In the genomic region with DNA sequence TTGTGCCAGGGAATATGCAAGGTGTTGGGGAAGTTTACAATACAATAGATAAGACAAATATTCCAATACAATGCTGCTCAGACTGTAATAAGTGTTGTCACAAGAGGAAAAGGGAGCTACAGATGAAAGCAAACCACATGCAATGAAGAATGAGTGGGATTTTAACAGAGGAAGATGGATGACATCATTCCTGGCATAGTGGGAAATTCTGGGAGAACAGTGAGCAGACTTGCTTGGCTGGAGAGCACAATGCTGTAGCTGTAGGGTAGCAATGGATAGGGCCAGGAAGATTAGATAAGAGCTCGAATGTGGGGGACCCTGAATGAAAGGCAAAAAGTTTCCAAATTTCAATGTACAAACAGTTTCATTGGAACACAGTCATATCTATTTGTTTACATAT, we compare ENCODE assay signal across 19 cellular contexts. TPM values are rescaled to one million over a fixed set of nuclear protein-coding genes. Genes with fewer than 3 reads are reported as not detected.
A peak's percentile ranks its signal among the peaks of the same experiment; 100 is the strongest.
DNase-seq lines count a peak whose midpoint lies in the region; TF ChIP-seq lines count a peak whose summit lies in the region.
"Had no signal": no experiment of that assay in that cellular context is flagged by ENCODE, and none has a peak within 500 bp of the region (broad histone marks: within the 10 kb centered on the region; RNA-seq: fewer than 3 reads in every experiment).

No MANE protein-coding gene starts in this region.

- CTCF ChIA-PET in HEK293 (lab: Yijun Ruan, JAX), result interaction anchor here (1.0 to 1.3 kb wide), 2 partner anchors 12 to 40 kb away, joined by 3 to 4 read pairs; no protein-coding TSS in a partner anchor
- CTCF ChIA-PET in activated CD4-positive, alpha-beta memory T cell treated with anti-CD3 and anti-CD28 coated beads, Interleukin-2, amount 10 ng/mL, durations not matched to agents 7 days and 5 days (lab: Charles Lee), result no interaction called here
- CTCF ChIA-PET in activated CD4-positive, alpha-beta T cell treated with anti-CD3 and anti-CD28 coated beads, Interleukin-2, amount 10 ng/mL, durations not matched to agents 7 days and 5 days (lab: Charles Lee), result no interaction called here

- no peak overlapping the region for H3K27ac Mint-ChIP-seq in activated CD4-positive, alpha-beta memory T cell treated with anti-CD3 and anti-CD28 coated beads, Interleukin-2, amount 10 ng/mL, durations not matched to agents 7 days and 5 days
- H3K27ac Mint-ChIP-seq in activated CD4-positive, alpha-beta T cell treated with anti-CD3 and anti-CD28 coated beads, Interleukin-2, amount 10 ng/mL, durations not matched to agents 7 days and 5 days, result no peak overlapping the region
- H3K27ac Mint-ChIP-seq: CD4-positive, alpha-beta memory T cell had no signal

- H3K4me1 Mint-ChIP-seq in activated CD4-positive, alpha-beta memory T cell treated with anti-CD3 and anti-CD28 coated beads, Interleukin-2, amount 10 ng/mL, durations not matched to agents 7 days and 5 days, result no peaks in the 10 kb centered on the region
- no peaks in the 10 kb centered on the region for H3K4me1 Mint-ChIP-seq in activated CD4-positive, alpha-beta T cell treated with anti-CD3 and anti-CD28 coated beads, Interleukin-2, amount 10 ng/mL, durations not matched to agents 7 days and 5 days
- H3K4me1 Mint-ChIP-seq: CD4-positive, alpha-beta memory T cell had no signal

- intact Hi-C loops in transverse colon (cut with DNase I; ENCODE audit: low total_unique reads), result no loop called here

- H3K4me3 ChIP-seq in HEK293 (ENCODE audit: low read depth, low read length), result no peak overlapping the region
- no peak overlapping the region for H3K4me3 ChIP-seq in transverse colon
- H3K4me3 ChIP-seq: A549, MG63, PC-9 had no signal

- H3K4me1 ChIP-seq in HEK293 (ENCODE audit: control insufficient read depth, insufficient read depth, low read length) (no peaks in the 10 kb centered on the region), transverse colon (no peaks in the 10 kb centered on the region)
- H3K4me1 ChIP-seq: A549 had no signal

- TF ChIP-seq CTCF in HEK293 (tag by site-specific recombination; IDR thresholded peaks at IDR 0.05), result no peak
- no peak for TF ChIP-seq CTCF in transverse colon (IDR thresholded peaks at IDR 0.05)

- TF ChIP-seq EP300 in transverse colon (IDR thresholded peaks at IDR 0.05; ENCODE audit: low read depth), result no peak

- DNase-seq in Daoy (ENCODE audit: low read depth), result peak; percentile 27
- peak; percentile 34 for DNase-seq in RPMI7951 (ENCODE audit: low read depth)
- DNase-seq in fibroblast of peridontal ligament (ENCODE audit: extremely low read depth), result peak; percentile 18
- no peak for DNase-seq in activated CD4-positive, alpha-beta memory T cell treated with anti-CD3 and anti-CD28 coated beads, Interleukin-2, amount 10 ng/mL, durations not matched to agents 7 days and 5 days
- DNase-seq in transverse colon, result no peak
- no peak for DNase-seq in activated CD4-positive, alpha-beta T cell treated with anti-CD3 and anti-CD28 coated beads, Interleukin-2, amount 10 ng/mL, durations not matched to agents 7 days and 5 days
- DNase-seq: CD4-positive, alpha-beta memory T cell; H7; Kasumi-1; MG63; NCI-H1092 treated with DMSO at 0.1 percent for 48 hours; NCI-H146; NCI-H2029 treated with DMSO at 0.1 percent for 48 hours; NCI-H2171 treated with DMSO at 0.1 percent for 48 hours; NCI-H510A; NCI-H82; PC-9 had no signal

- in situ Hi-C loops in transverse colon (cut with MboI; ENCODE audit: low pct_ligation_motif_present in 1 of 4, low pct_unique_long_range_greater_than_20kb in 1 of 4, low sequenced_read_pairs in 3 of 4), result no loop called here

- no peak for TF ChIP-seq POLR2A in transverse colon (IDR thresholded peaks at IDR 0.05)

- H3K36me3 ChIP-seq in HEK293 (ENCODE audit: control insufficient read depth in 2 of 2, insufficient read depth in 1 of 2, low read length in 2 of 2), result no peaks in the 10 kb centered on the region
- H3K36me3 ChIP-seq in transverse colon, result no peaks in the 10 kb centered on the region
- H3K36me3 ChIP-seq: MG63 had no signal

- peaks cover 3% of the 10 kb centered on the region for H3K9me3 Mint-ChIP-seq in activated CD4-positive, alpha-beta memory T cell treated with anti-CD3 and anti-CD28 coated beads, Interleukin-2, amount 10 ng/mL, durations not matched to agents 7 days and 5 days
- H3K9me3 Mint-ChIP-seq in activated CD4-positive, alpha-beta T cell treated with anti-CD3 and anti-CD28 coated beads, Interleukin-2, amount 10 ng/mL, durations not matched to agents 7 days and 5 days, result no peaks in the 10 kb centered on the region

- 44 to 45% methylated on average over 1 of the region's 1 CpG for WGBS in transverse colon (ENCODE audit: low coverage in 1 of 2), 2 donors

- POLR2A ChIA-PET in HEK293 (lab: Yijun Ruan, JAX), result no interaction called here
- POLR2A ChIA-PET in activated CD4-positive, alpha-beta memory T cell treated with anti-CD3 and anti-CD28 coated beads, Interleukin-2, amount 10 ng/mL, durations not matched to agents 7 days and 5 days (lab: Charles Lee), result no interaction called here
- POLR2A ChIA-PET in activated CD4-positive, alpha-beta T cell treated with anti-CD3 and anti-CD28 coated beads, Interleukin-2, amount 10 ng/mL, durations not matched to agents 7 days and 5 days (lab: Charles Lee), result no interaction called here

- no peak overlapping the region for H3K27ac ChIP-seq in HEK293 (ENCODE audit: extremely low read depth, low read depth, low read length)
- H3K27ac ChIP-seq in transverse colon, result no peak overlapping the region
- H3K27ac ChIP-seq: A549, PC-9 had no signal

- no peak overlapping the region for H3K4me3 Mint-ChIP-seq in activated CD4-positive, alpha-beta memory T cell treated with anti-CD3 and anti-CD28 coated beads, Interleukin-2, amount 10 ng/mL, durations not matched to agents 7 days and 5 days
- H3K4me3 Mint-ChIP-seq in activated CD4-positive, alpha-beta T cell treated with anti-CD3 and anti-CD28 coated beads, Interleukin-2, amount 10 ng/mL, durations not matched to agents 7 days and 5 days, result no peak overlapping the region
- H3K4me3 Mint-ChIP-seq: CD4-positive, alpha-beta memory T cell had no signal

- H3K27me3 Mint-ChIP-seq in activated CD4-positive, alpha-beta memory T cell treated with anti-CD3 and anti-CD28 coated beads, Interleukin-2, amount 10 ng/mL, durations not matched to agents 7 days and 5 days, result no peaks in the 10 kb centered on the region
- no peaks in the 10 kb centered on the region for H3K27me3 Mint-ChIP-seq in activated CD4-positive, alpha-beta T cell treated with anti-CD3 and anti-CD28 coated beads, Interleukin-2, amount 10 ng/mL, durations not matched to agents 7 days and 5 days

- no peaks in the 10 kb centered on the region for H3K36me3 Mint-ChIP-seq in activated CD4-positive, alpha-beta memory T cell treated with anti-CD3 and anti-CD28 coated beads, Interleukin-2, amount 10 ng/mL, durations not matched to agents 7 days and 5 days (ENCODE audit: low read depth)
- no peaks in the 10 kb centered on the region for H3K36me3 Mint-ChIP-seq in activated CD4-positive, alpha-beta T cell treated with anti-CD3 and anti-CD28 coated beads, Interleukin-2, amount 10 ng/mL, durations not matched to agents 7 days and 5 days (ENCODE audit: low read depth)
- H3K36me3 Mint-ChIP-seq: CD4-positive, alpha-beta memory T cell had no signal

- no peaks in the 10 kb centered on the region for H3K27me3 ChIP-seq in transverse colon
- H3K27me3 ChIP-seq: MG63 had no signal

- H3K9me3 ChIP-seq in HEK293 (ENCODE audit: control insufficient read depth, insufficient read depth, low read depth, low read length) (no peaks in the 10 kb centered on the region), transverse colon (no peaks in the 10 kb centered on the region)
- H3K9me3 ChIP-seq: A549, MG63 had no signal

TF ChIP-seq in HEK293, 187 proteins besides CTCF, POLR2A, EP300 and RAD21 (continues in another document):
- TF ChIP-seq ZNF548 (tag by site-specific recombination; IDR thresholded peaks at IDR 0.05), result peak; percentile 96
- TF ChIP-seq, protein P1, sequence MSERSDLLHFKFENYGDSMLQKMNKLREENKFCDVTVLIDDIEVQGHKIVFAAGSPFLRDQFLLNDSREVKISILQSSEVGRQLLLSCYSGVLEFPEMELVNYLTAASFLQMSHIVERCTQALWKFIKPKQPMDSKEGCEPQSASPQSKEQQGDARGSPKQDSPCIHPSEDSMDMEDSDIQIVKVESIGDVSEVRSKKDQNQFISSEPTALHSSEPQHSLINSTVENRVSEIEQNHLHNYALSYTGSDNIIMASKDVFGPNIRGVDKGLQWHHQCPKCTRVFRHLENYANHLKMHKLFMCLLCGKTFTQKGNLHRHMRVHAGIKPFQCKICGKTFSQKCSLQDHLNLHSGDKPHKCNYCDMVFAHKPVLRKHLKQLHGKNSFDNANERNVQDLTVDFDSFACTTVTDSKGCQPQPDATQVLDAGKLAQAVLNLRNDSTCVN (tag by site-specific recombination; optimal IDR thresholded peaks at IDR 0.05), result no peak
- TF ChIP-seq, protein P2, sequence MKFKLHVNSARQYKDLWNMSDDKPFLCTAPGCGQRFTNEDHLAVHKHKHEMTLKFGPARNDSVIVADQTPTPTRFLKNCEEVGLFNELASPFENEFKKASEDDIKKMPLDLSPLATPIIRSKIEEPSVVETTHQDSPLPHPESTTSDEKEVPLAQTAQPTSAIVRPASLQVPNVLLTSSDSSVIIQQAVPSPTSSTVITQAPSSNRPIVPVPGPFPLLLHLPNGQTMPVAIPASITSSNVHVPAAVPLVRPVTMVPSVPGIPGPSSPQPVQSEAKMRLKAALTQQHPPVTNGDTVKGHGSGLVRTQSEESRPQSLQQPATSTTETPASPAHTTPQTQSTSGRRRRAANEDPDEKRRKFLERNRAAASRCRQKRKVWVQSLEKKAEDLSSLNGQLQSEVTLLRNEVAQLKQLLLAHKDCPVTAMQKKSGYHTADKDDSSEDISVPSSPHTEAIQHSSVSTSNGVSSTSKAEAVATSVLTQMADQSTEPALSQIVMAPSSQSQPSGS (tag by site-specific recombination; IDR thresholded peaks at IDR 0.05; ENCODE audit: low read depth), result peak; percentile 85
- TF ChIP-seq OSR2 (tag by site-specific recombination; IDR thresholded peaks at IDR 0.05), result no peak
- peak; percentile 75; the same call in 1 of the 2 replicates for TF ChIP-seq ZNF140 (tag by site-specific recombination; IDR thresholded peaks at IDR 0.05)
- TF ChIP-seq ZNF169 (tag by site-specific recombination; IDR thresholded peaks at IDR 0.05), result no peak

RNA-seq across cellular contexts. Expression of a gene that starts 9.5 kb away (rescaled TPM):
- 133 and 141 TPM in 2 replicates for total RNA-seq in Daoy (2014; rRNA removed; shearing (Covaris generic))
- total RNA-seq in RPMI7951 (2014; rRNA removed; shearing (Covaris generic)), result 191 and 198 TPM in 2 replicates
- not detected for total RNA-seq in activated CD4-positive, alpha-beta memory T cell treated with anti-CD3 and anti-CD28 coated beads, Interleukin-2, amount 10 ng/mL, durations not matched to agents 7 days and 5 days
- total RNA-seq in transverse colon, result 100 to 1,000 TPM in 1 of 4 donors, 10 to 100 TPM in 3; 27.6 to 107 (median 31.4) TPM
- total RNA-seq in activated CD4-positive, alpha-beta T cell treated with anti-CD3 and anti-CD28 coated beads, Interleukin-2, amount 10 ng/mL, durations not matched to agents 7 days and 5 days, result not detected

Comparison
In these comparisons a context has a peak if more than half of its experiments do, and no peak if none do; other contexts are left out.
1. DNase-seq: peak in Daoy (single experiment), RPMI7951 (single experiment) and fibroblast of peridontal ligament (single experiment); none in activated CD4-positive, alpha-beta memory T cell treated with anti-CD3 and anti-CD28 coated beads, Interleukin-2, amount 10 ng/mL, durations not matched to agents 7 days and 5 days (single experiment), transverse colon (single experiment) and activated CD4-positive, alpha-beta T cell treated with anti-CD3 and anti-CD28 coated beads, Interleukin-2, amount 10 ng/mL, durations not matched to agents 7 days and 5 days (single experiment).
2. RNA of a gene that starts 9.5 kb away (total RNA-seq): 191 to 198 TPM in RPMI7951, 133 to 141 TPM in Daoy and 27.6 to 107 TPM in transverse colon; not detected in activated CD4-positive, alpha-beta memory T cell treated with anti-CD3 and anti-CD28 coated beads, Interleukin-2, amount 10 ng/mL, durations not matched to agents 7 days and 5 days and not detected in activated CD4-positive, alpha-beta T cell treated with anti-CD3 and anti-CD28 coated beads, Interleukin-2, amount 10 ng/mL, durations not matched to agents 7 days and 5 days; every median in the first group is over 10 times any median in the second.